32 cellular contexts compared by ENCODE assay signal in the genomic region with DNA sequence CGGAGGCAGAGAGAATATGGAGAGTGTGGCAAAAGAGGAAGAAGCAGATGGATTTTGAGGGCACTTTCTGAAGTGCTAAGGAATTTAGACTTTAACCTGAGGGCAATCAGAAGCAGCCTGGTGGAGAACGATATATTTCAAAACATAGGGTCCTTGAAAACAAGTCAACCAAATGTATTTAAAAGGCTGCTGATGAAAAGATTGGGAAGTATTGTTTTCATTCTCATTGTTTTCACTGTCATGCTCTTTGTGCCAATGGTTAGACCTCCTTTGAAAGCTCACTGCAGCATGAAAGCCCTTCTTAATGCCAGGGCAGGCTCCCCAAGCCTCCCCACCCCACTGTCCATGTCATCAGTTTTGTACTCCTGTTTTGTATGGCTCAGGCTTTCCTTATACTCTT. TPM values are rescaled to one million over a fixed set of nuclear protein-coding genes. Genes with fewer than 3 reads are reported as not detected.
"Had no signal": no experiment of that assay in that cellular context is flagged by ENCODE, and none has a peak within 500 bp of the region (broad histone marks: within the 10 kb centered on the region; RNA-seq: fewer than 3 reads in every experiment).

No MANE protein-coding gene starts in this region.

- H3K9me3 ChIP-seq: esophagus muscularis mucosa, gastrocnemius medialis, heart right ventricle had no signal

- H3K4me3 ChIP-seq: coronary artery, esophagus muscularis mucosa, gastrocnemius medialis, heart right ventricle had no signal

- H3K27me3 ChIP-seq: brain microvascular endothelial cell, esophagus muscularis mucosa, gastrocnemius medialis, heart right ventricle had no signal

- H3K27me3 Mint-ChIP-seq: activated B cell treated with CpG ODN at 0.5 μM for 24 hours; activated T-helper 17 cell treated with anti-CD3 and anti-CD28 coated beads, Interleukin-2, amount 50 U/mL, for 72 hours; central memory CD8-positive, alpha-beta T cell; effector memory CD8-positive, alpha-beta T cell had no signal

- DNase-seq: activated B cell treated with CpG ODN at 0.5 μM for 24 hours; activated CD4-positive, alpha-beta T cell treated with anti-CD3 and anti-CD28 coated beads for 48 hours; activated CD4-positive, alpha-beta T cell treated with anti-CD3 and anti-CD28 coated beads, Interleukin-2, amount 50 U/mL, for 1 hour; activated CD4-positive, alpha-beta T cell treated with anti-CD3 and anti-CD28 coated beads, Interleukin-2, amount 50 U/mL, for 48 hours; activated CD8-positive, alpha-beta memory T cell treated with anti-CD3 and anti-CD28 coated beads for 24 hours; activated CD8-positive, alpha-beta T cell treated with anti-CD3 and anti-CD28 coated beads for 36 hours; activated effector memory CD4-positive, alpha-beta T cell treated with Interleukin-2 at 50 U/mL for 16 hours; activated gamma-delta T cell treated with Interleukin-2 at 50 U/mL for 16 hours; activated naive CD4-positive, alpha-beta T cell treated with anti-CD3 and anti-CD28 coated beads, Interleukin-2, amount 50 U/mL, for 16 hours; activated naive CD4-positive, alpha-beta T cell treated with Interleukin-2 at 50 U/mL for 16 hours; activated T-cell treated with anti-CD3 and anti-CD28 coated beads, Interleukin-2, amount 50 U/mL, for 4 hours; amniotic stem cell; anterior cingulate cortex; brain microvascular endothelial cell; dermis blood vessel endothelial cell; effector CD4-positive, alpha-beta T cell; effector memory CD8-positive, alpha-beta T cell; erythroblast; foreskin keratinocyte; heart right ventricle; T-helper 2 cell; WERI-Rb-1 had no signal

- FAIRE-seq: astrocyte, bronchial epithelial cell, TTC549 had no signal

- H3K27ac ChIP-seq: brain microvascular endothelial cell, coronary artery, foreskin keratinocyte, WERI-Rb-1 had no signal

- H3K36me3 ChIP-seq: brain microvascular endothelial cell, gastrocnemius medialis, heart right ventricle, WERI-Rb-1 had no signal

- H3K9me3 Mint-ChIP-seq: activated B cell treated with CpG ODN at 0.5 μM for 24 hours; activated CD8-positive, alpha-beta T cell treated with anti-CD3 and anti-CD28 coated beads for 36 hours; activated T-cell treated with anti-CD3 and anti-CD28 coated beads, Interleukin-2, amount 50 U/mL, for 4 hours; activated T-helper 17 cell treated with anti-CD3 and anti-CD28 coated beads, Interleukin-2, amount 50 U/mL, for 72 hours; central memory CD8-positive, alpha-beta T cell; effector memory CD8-positive, alpha-beta T cell had no signal

- H3K27ac Mint-ChIP-seq: activated B cell treated with CpG ODN at 0.5 μM for 24 hours; activated CD8-positive, alpha-beta T cell treated with anti-CD3 and anti-CD28 coated beads for 36 hours; activated naive CD8-positive, alpha-beta T cell; activated T-helper 17 cell treated with anti-CD3 and anti-CD28 coated beads, Interleukin-2, amount 50 U/mL, for 72 hours; effector memory CD8-positive, alpha-beta T cell had no signal

- H3K4me3 Mint-ChIP-seq: activated B cell treated with CpG ODN at 0.5 μM for 24 hours; activated CD8-positive, alpha-beta T cell treated with anti-CD3 and anti-CD28 coated beads for 36 hours; activated naive CD8-positive, alpha-beta T cell; activated T-cell treated with anti-CD3 and anti-CD28 coated beads, Interleukin-2, amount 50 U/mL, for 4 hours; activated T-helper 17 cell treated with anti-CD3 and anti-CD28 coated beads, Interleukin-2, amount 50 U/mL, for 72 hours; central memory CD8-positive, alpha-beta T cell; effector memory CD8-positive, alpha-beta T cell had no signal

RNA-seq across cellular contexts. Expression of gene GPX3, which starts 2.5 kb away (rescaled TPM):
- total RNA-seq: activated CD8-positive, alpha-beta T cell treated with anti-CD3 and anti-CD28 coated beads for 36 hours; activated T-helper 17 cell treated with anti-CD3 and anti-CD28 coated beads, Interleukin-2, amount 50 U/mL, for 72 hours; T-helper 1 cell treated with Interleukin-12 subunit alpha and Interleukin-12 subunit beta and Interleukin-4 antibody, amounts not matched to agents 30 ng/mL and 1 ng/mL, for 36 hours had no signal
